ENCODE assay signal across 1 cellular context in the genomic region with DNA sequence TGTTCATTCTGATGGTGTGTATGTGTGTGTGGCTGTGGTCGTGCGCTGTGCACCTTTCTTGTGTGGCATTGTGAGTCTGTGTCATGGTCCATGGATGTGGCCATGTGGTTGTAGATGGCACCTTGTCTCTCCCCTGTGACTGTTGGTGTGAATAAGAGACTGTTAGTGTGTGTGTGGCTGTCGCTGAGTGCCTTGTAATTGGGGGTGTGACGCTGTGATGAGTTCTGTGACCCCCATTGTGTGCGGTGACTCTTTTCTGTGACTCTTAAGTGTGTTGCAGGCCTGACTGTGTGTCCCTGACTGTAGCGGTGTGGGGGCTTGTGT.
TF ChIP-seq lines count a peak whose summit lies in the region.

No MANE protein-coding gene starts in this region.

TF ChIP-seq in H1, 55 proteins besides CTCF, POLR2A, EP300 and RAD21:
- no peak for TF ChIP-seq KDM5A (IDR thresholded peaks at IDR 0.05; ENCODE audit: low read length)
- TF ChIP-seq CREB1 (IDR thresholded peaks at IDR 0.05) = no peak
